22 cellular contexts compared by ENCODE assay signal in the genomic region with DNA sequence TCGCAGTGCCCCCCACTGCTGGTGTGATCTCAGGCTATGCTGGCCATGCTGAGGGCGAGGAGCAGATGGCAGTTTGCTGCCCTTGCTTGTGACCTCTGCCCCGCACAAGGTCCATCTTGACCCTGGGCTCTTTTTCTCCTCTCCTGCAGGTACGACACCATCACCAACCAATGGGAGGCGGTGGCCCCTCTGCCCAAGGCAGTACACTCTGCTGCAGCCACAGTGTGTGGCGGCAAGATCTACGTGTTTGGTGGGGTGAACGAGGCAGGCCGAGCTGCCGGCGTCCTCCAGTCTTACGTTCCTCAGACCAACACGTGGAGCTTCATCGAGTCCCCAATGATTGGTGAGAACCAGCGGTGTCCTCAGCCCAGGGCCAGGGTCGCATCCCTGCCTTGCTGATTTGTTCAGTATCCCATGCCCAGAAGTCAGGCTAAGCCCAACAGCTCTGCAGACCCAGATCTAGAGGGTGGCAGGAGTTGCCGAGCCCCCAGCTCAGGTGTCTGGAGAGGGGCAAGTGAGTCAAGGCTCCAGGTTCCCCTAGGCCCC.
DNase-seq lines count a peak whose midpoint lies in the region; ATAC-seq and TF ChIP-seq lines count a peak whose summit lies in the region.
"Had no signal": no experiment of that assay in that cellular context is flagged by ENCODE, and none has a peak within 500 bp of the region (broad histone marks: within the 10 kb centered on the region; RNA-seq: fewer than 3 reads in every experiment).

No MANE protein-coding gene starts in this region.

- H3K4me3 Mint-ChIP-seq in progenitor cell of endocrine pancreas (ENCODE audit: low read depth), result no peak overlapping the region
- no peak overlapping the region for H3K4me3 Mint-ChIP-seq in chondrocyte (ENCODE audit: unreplicated experiment)
- H3K4me3 Mint-ChIP-seq: CD8-positive, alpha-beta memory T cell; GM23338 had no signal

- peaks cover 24% of the 10 kb centered on the region for H3K36me3 Mint-ChIP-seq in progenitor cell of endocrine pancreas (ENCODE audit: insufficient read depth)
- peaks cover 37% of the 10 kb centered on the region for H3K36me3 Mint-ChIP-seq in chondrocyte (ENCODE audit: low read depth)

- H3K4me1 Mint-ChIP-seq in progenitor cell of endocrine pancreas (ENCODE audit: low read depth) (no peaks in the 10 kb centered on the region), chondrocyte (ENCODE audit: low read depth) (peaks cover 9% of the 10 kb centered on the region)
- H3K4me1 Mint-ChIP-seq: CD8-positive, alpha-beta memory T cell had no signal

- no peak overlapping the region for H3K23ac ChIP-seq in IMR-90 (ENCODE audit: low read depth, low read length)

- no peaks in the 10 kb centered on the region for H3K27me3 Mint-ChIP-seq in progenitor cell of endocrine pancreas
- H3K27me3 Mint-ChIP-seq in chondrocyte (ENCODE audit: low read depth), result no peaks in the 10 kb centered on the region
- H3K27me3 Mint-ChIP-seq: CD8-positive, alpha-beta memory T cell; IgD-negative memory B cell had no signal

- no peak overlapping the region for H3K14ac ChIP-seq in IMR-90 (replicated peaks; ENCODE audit: low read depth, low read length)

- dilution Hi-C loops in IMR-90 (cut with HindIII; ENCODE audit: low sequenced_read_pairs, unreplicated experiment), result no loop called here

- peaks cover 3 to 24% of the 10 kb centered on the region in 2 experiments; a peak in 2 of 4 replicates for H3K79me1 ChIP-seq in IMR-90 (ENCODE audit: low read depth in 1 of 2, low read length in 2 of 2)

- TF ChIP-seq RAD21 in IMR-90 (IDR thresholded peaks at IDR 0.05; ENCODE audit: low read length), result no peak

- no peak for ATAC-seq in left ventricle myocardium superior
- no peak for ATAC-seq in left cardiac atrium
- ATAC-seq in IMR-90 (ENCODE audit: low read depth), result no peak
- ATAC-seq: GM12878 had no signal

- no peak overlapping the region for H4K5ac ChIP-seq in IMR-90 (ENCODE audit: low read depth, low read length)

- H3K27ac ChIP-seq in IMR-90 (ENCODE audit: insufficient read depth, low read length), result no peak overlapping the region
- H3K27ac ChIP-seq: A549 had no signal

- H3K27ac Mint-ChIP-seq in progenitor cell of endocrine pancreas (peak overlapping the region; percentile 20), chondrocyte (ENCODE audit: unreplicated experiment) (no peak overlapping the region)
- H3K27ac Mint-ChIP-seq: GM23338, IgD-negative memory B cell had no signal

- no peak overlapping the region for H2BK5ac ChIP-seq in IMR-90 (ENCODE audit: low read depth, low read length, poor library complexity, severe bottlenecking)

- POLR2A ChIA-PET in IMR-90 (lab: Charles Lee; ENCODE audit: unreplicated experiment), result no interaction called here

- peaks cover 26% of the 10 kb centered on the region for H3K9me1 ChIP-seq in IMR-90 (ENCODE audit: insufficient read depth, low read length)

- H3K4me1 ChIP-seq in IMR-90 (ENCODE audit: control insufficient read depth, insufficient read depth, low read length), result peaks cover 14% of the 10 kb centered on the region
- H3K4me1 ChIP-seq: A549 had no signal

- in situ Hi-C loops in IMR-90 (cut with MboI; ENCODE audit: low sequenced_read_pairs), result no loop called here

- H2BK20ac ChIP-seq in IMR-90 (ENCODE audit: low read depth, low read length), result no peak overlapping the region

- H3K9me3 Mint-ChIP-seq in progenitor cell of endocrine pancreas (ENCODE audit: low read depth), result peaks cover 5% of the 10 kb centered on the region
- H3K9me3 Mint-ChIP-seq in chondrocyte (ENCODE audit: low read depth), result peaks cover 4% of the 10 kb centered on the region
- H3K9me3 Mint-ChIP-seq: CD8-positive, alpha-beta memory T cell; IgD-negative memory B cell had no signal

- no peak overlapping the region for H3K18ac ChIP-seq in IMR-90 (ENCODE audit: low read depth, low read length)

- no peak overlapping the region for H3K9ac ChIP-seq in IMR-90 (ENCODE audit: low read depth, low read length)
- H3K9ac ChIP-seq: SK-N-SH had no signal

- H3K56ac ChIP-seq in IMR-90 (ENCODE audit: extremely low read depth, insufficient read depth, low read length), result no peak overlapping the region

- TF ChIP-seq CTCF in IMR-90 (conservative IDR thresholded peaks at IDR 0.05; ENCODE audit: low read depth, low read length), result no peak
- TF ChIP-seq CTCF in progenitor cell of endocrine pancreas (IDR thresholded peaks at IDR 0.05; ENCODE audit: unreplicated experiment), result no peak
- TF ChIP-seq CTCF in chondrocyte (IDR thresholded peaks at IDR 0.05), result no peak

- no peak overlapping the region for H2BK15ac ChIP-seq in IMR-90 (ENCODE audit: low read depth, low read length)

- no peak overlapping the region for H2BK120ac ChIP-seq in IMR-90 (ENCODE audit: low read depth, low read length)

- intact Hi-C loops in left ventricle myocardium superior (cut with micrococcal nuclease) (no loop called here), left cardiac atrium (cut with DNase I) (no loop called here), IMR-90 (cut with micrococcal nuclease) (no loop called here)

- no peak overlapping the region for H4K91ac ChIP-seq in IMR-90 (ENCODE audit: insufficient read depth, low read depth, low read length)

- no peak overlapping the region for H3K4me3 ChIP-seq in IMR-90 (ENCODE audit: insufficient read depth, low read depth, low read length)
- H3K4me3 ChIP-seq: A549, GM12878, GM23338 had no signal

- peaks cover 50% of the 10 kb centered on the region for H3K36me3 ChIP-seq in IMR-90 (ENCODE audit: control insufficient read depth, insufficient read depth, low read length)

- no peak for TF ChIP-seq POLR2A in IMR-90 (IDR thresholded peaks at IDR 0.05; ENCODE audit: low read depth, low read length)

- CTCF ChIA-PET in IMR-90 (lab: Yijun Ruan, JAX), result no interaction called here

- no peak overlapping the region for H2AK9ac ChIP-seq in IMR-90 (replicated peaks; ENCODE audit: low read depth, low read length, poor library complexity)

- H2AK5ac ChIP-seq in IMR-90 (ENCODE audit: low read depth, low read length), result 0 out of 2 replicates have a peak overlapping the region, but pooled peaks have one; percentile 0

- H3K27me3 ChIP-seq in IMR-90 (ENCODE audit: control insufficient read depth, insufficient read depth, low read length), result no peaks in the 10 kb centered on the region

- peaks cover 3% of the 10 kb centered on the region; the same call in 1 of the 2 replicates for H3K9me3 ChIP-seq in IMR-90 (ENCODE audit: control insufficient read depth, insufficient read depth, low read length)
- H3K9me3 ChIP-seq: A549, SK-N-SH had no signal

- H4K8ac ChIP-seq in IMR-90 (ENCODE audit: low read depth in 2 of 2, low read length in 2 of 2), result no peak overlapping the region

- H3K4me2 ChIP-seq in IMR-90 (ENCODE audit: low read depth, low read length), result no peak overlapping the region
- H3K4me2 ChIP-seq: A549, GM23338, SK-N-SH had no signal

- no peak overlapping the region for H3K4ac ChIP-seq in IMR-90 (ENCODE audit: low read depth, low read length)

- WGBS in IMR-90 (ENCODE audit: extremely low coverage in 2 of 2, insufficient read length in 1 of 2), 2 experiments, result 97% methylated on average over 11 of the region's 17 CpGs; no CpG with 5 or more reads in 1 of the 2 experiments

- DNase-seq in left ventricle myocardium superior (peak; percentile 10), left cardiac atrium (no peak), IMR-90 (no peak), islet precursor cell (peak; percentile 39), progenitor cell of endocrine pancreas (ENCODE audit: low spot score, unreplicated experiment) (no peak), 8988T (no peak), NCI-H82 (lab: John Stamatoyannopoulos, UW) (no peak), chondrocyte (ENCODE audit: low spot score) (no peak)
- DNase-seq: C1 segment of cervical spinal cord; CD8-positive, alpha-beta memory T cell; DMS53; EL; Kasumi-1; MM.1S; NCI-H1092; NCI-H2081; SHP77 treated with DMSO at 0.1 percent for 48 hours; SK-N-SH had no signal

- no TSS peak for BruUV-seq in IMR-90 (replicated peaks; lab: Mats Ljungman, UMichigan)

- H4K20me1 ChIP-seq in IMR-90 (ENCODE audit: insufficient read depth, low read length), result peaks cover 2% of the 10 kb centered on the region

- no peak overlapping the region for H2AFZ ChIP-seq in IMR-90 (replicated peaks; ENCODE audit: low read length, poor library complexity)
- H2AFZ ChIP-seq: GM23338 had no signal

TF ChIP-seq in IMR-90, 13 proteins besides CTCF, POLR2A, EP300 and RAD21:
- TF ChIP-seq RFX5 (IDR thresholded peaks at IDR 0.05; ENCODE audit: low read depth, low read length), result no peak
- no peak for TF ChIP-seq MAZ (IDR thresholded peaks at IDR 0.05; ENCODE audit: borderline replicate concordance, low read depth, low read length)
- no peak for TF ChIP-seq CHD1 (IDR thresholded peaks at IDR 0.05; ENCODE audit: low read depth, low read length)
- TF ChIP-seq, protein P1, sequence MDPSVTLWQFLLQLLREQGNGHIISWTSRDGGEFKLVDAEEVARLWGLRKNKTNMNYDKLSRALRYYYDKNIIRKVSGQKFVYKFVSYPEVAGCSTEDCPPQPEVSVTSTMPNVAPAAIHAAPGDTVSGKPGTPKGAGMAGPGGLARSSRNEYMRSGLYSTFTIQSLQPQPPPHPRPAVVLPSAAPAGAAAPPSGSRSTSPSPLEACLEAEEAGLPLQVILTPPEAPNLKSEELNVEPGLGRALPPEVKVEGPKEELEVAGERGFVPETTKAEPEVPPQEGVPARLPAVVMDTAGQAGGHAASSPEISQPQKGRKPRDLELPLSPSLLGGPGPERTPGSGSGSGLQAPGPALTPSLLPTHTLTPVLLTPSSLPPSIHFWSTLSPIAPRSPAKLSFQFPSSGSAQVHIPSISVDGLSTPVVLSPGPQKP (IDR thresholded peaks at IDR 0.05; ENCODE audit: borderline replicate concordance, low read depth, low read length), result no peak
- no peak for TF ChIP-seq FOS (IDR thresholded peaks at IDR 0.05; ENCODE audit: low read depth, low read length)
- no peak for TF ChIP-seq MXI1 (IDR thresholded peaks at IDR 0.05; ENCODE audit: borderline replicate concordance, low read depth, low read length)
- TF ChIP-seq MAFK (IDR thresholded peaks at IDR 0.05; ENCODE audit: low read depth, low read length), result no peak
- no peak for TF ChIP-seq CEBPB (IDR thresholded peaks at IDR 0.05; ENCODE audit: low read depth, low read length)
- no peak for TF ChIP-seq BHLHE40 (IDR thresholded peaks at IDR 0.05; ENCODE audit: low read depth, low read length)
- TF ChIP-seq SMC3 (IDR thresholded peaks at IDR 0.05; ENCODE audit: low read depth, low read length), result no peak
- no peak for TF ChIP-seq RCOR1 (IDR thresholded peaks at IDR 0.05; ENCODE audit: insufficient replicate concordance, low read length)
- no peak for TF ChIP-seq NFE2L2 (IDR thresholded peaks at IDR 0.05; ENCODE audit: low read depth, low read length)
- TF ChIP-seq, protein P2, sequence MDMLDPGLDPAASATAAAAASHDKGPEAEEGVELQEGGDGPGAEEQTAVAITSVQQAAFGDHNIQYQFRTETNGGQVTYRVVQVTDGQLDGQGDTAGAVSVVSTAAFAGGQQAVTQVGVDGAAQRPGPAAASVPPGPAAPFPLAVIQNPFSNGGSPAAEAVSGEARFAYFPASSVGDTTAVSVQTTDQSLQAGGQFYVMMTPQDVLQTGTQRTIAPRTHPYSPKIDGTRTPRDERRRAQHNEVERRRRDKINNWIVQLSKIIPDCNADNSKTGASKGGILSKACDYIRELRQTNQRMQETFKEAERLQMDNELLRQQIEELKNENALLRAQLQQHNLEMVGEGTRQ (IDR thresholded peaks at IDR 0.05; ENCODE audit: low read depth, low read length), result no peak

Comparison
In these comparisons a context has a peak if more than half of its experiments do, and no peak if none do; other contexts are left out.
1. DNase-seq: peak in left ventricle myocardium superior (single experiment) and islet precursor cell (single experiment); none in left cardiac atrium (single experiment), IMR-90 (single experiment), progenitor cell of endocrine pancreas (single experiment), 8988T (single experiment), NCI-H82 (single experiment) and chondrocyte (single experiment).